ENCODE assay signal across 13 cellular contexts in genomic region chr6:85580104-85580877, GRCh38. TPM values are rescaled to one million over a fixed set of nuclear protein-coding genes. Genes with fewer than 3 reads are reported as not detected.
DNase-seq lines count a peak whose midpoint lies in the region; ATAC-seq and TF ChIP-seq lines count a peak whose summit lies in the region.
"Had no signal": no experiment of that assay in that cellular context is flagged by ENCODE, and none has a peak within 500 bp of the region (broad histone marks: within the 10 kb centered on the region; RNA-seq: fewer than 3 reads in every experiment).

No MANE protein-coding gene starts in this region.

- H3K4me1 Mint-ChIP-seq in activated CD8-positive, alpha-beta T cell treated with anti-CD3 and anti-CD28 coated beads for 36 hours (ENCODE audit: low read depth) = peaks cover 40% of the 10 kb centered on the region
- H3K4me1 Mint-ChIP-seq in activated CD8-positive, alpha-beta T cell treated with anti-CD3 and anti-CD28 coated beads, Interleukin-2, amount 10 ng/mL, durations not matched to agents 7 days and 5 days (ENCODE audit: low read depth) = peaks cover 18% of the 10 kb centered on the region
- peaks cover 25% of the 10 kb centered on the region for H3K4me1 Mint-ChIP-seq in endodermal cell
- H3K4me1 Mint-ChIP-seq in stimulated activated effector memory CD8-positive, alpha-beta T cell treated with anti-CD3 and anti-CD28 coated beads, Interleukin-12 subunit alpha, Interleukin-12 subunit beta, amount 100 ng/mL, for 72 hours = peaks cover 21% of the 10 kb centered on the region

- no peak for DNase-seq in activated CD8-positive, alpha-beta T cell treated with anti-CD3 and anti-CD28 coated beads for 36 hours
- DNase-seq in activated CD8-positive, alpha-beta T cell treated with anti-CD3 and anti-CD28 coated beads, Interleukin-2, amount 10 ng/mL, durations not matched to agents 7 days and 5 days = no peak
- DNase-seq in endodermal cell (no peak), HK-2 (ENCODE audit: unreplicated experiment) (no peak), DMS114 treated with DMSO at 0.1 percent for 48 hours (lab: John Stamatoyannopoulos, UW; ENCODE audit: unreplicated experiment) (no peak), sigmoid colon (no peak)
- no peak for DNase-seq in stimulated activated effector memory CD8-positive, alpha-beta T cell treated with anti-CD3 and anti-CD28 coated beads, Interleukin-12 subunit alpha, Interleukin-12 subunit beta, amount 100 ng/mL, for 72 hours (ENCODE audit: low spot score in 2 of 2)
- DNase-seq: activated naive CD8-positive, alpha-beta T cell treated with anti-CD3 and anti-CD28 coated beads for 36 hours; MM.1S had no signal

- ATAC-seq in activated CD8-positive, alpha-beta T cell treated with anti-CD3 and anti-CD28 coated beads for 36 hours = peak; percentile 24
- no peak for ATAC-seq in activated CD8-positive, alpha-beta T cell treated with anti-CD3 and anti-CD28 coated beads, Interleukin-2, amount 10 ng/mL, durations not matched to agents 7 days and 5 days
- ATAC-seq in HG03571 (IDR thresholded peaks at IDR 0.05; ENCODE audit: unreplicated experiment) = peak; percentile 14
- ATAC-seq in stimulated activated effector memory CD8-positive, alpha-beta T cell treated with anti-CD3 and anti-CD28 coated beads, Interleukin-12 subunit alpha, Interleukin-12 subunit beta, amount 100 ng/mL, for 72 hours = peak; percentile 53

- H3K36me3 Mint-ChIP-seq in activated CD8-positive, alpha-beta T cell treated with anti-CD3 and anti-CD28 coated beads for 36 hours (ENCODE audit: low read depth) = peaks cover 42% of the 10 kb centered on the region
- H3K36me3 Mint-ChIP-seq in activated CD8-positive, alpha-beta T cell treated with anti-CD3 and anti-CD28 coated beads, Interleukin-2, amount 10 ng/mL, durations not matched to agents 7 days and 5 days (ENCODE audit: low read depth) = peaks cover 46% of the 10 kb centered on the region
- peaks cover 33% of the 10 kb centered on the region for H3K36me3 Mint-ChIP-seq in endodermal cell (ENCODE audit: low read depth)
- peaks cover 24% of the 10 kb centered on the region for H3K36me3 Mint-ChIP-seq in stimulated activated effector memory CD8-positive, alpha-beta T cell treated with anti-CD3 and anti-CD28 coated beads, Interleukin-12 subunit alpha, Interleukin-12 subunit beta, amount 100 ng/mL, for 72 hours

- H3K27me3 ChIP-seq in endodermal cell (ENCODE audit: control insufficient read depth, insufficient read depth, low read length, poor library complexity, severe bottlenecking) (no peaks in the 10 kb centered on the region), sigmoid colon (no peaks in the 10 kb centered on the region)
- H3K27me3 ChIP-seq: esophagus muscularis mucosa, thyroid gland had no signal

- no peaks in the 10 kb centered on the region for H3K27me3 Mint-ChIP-seq in activated CD8-positive, alpha-beta T cell treated with anti-CD3 and anti-CD28 coated beads for 36 hours
- no peaks in the 10 kb centered on the region for H3K27me3 Mint-ChIP-seq in activated CD8-positive, alpha-beta T cell treated with anti-CD3 and anti-CD28 coated beads, Interleukin-2, amount 10 ng/mL, durations not matched to agents 7 days and 5 days (ENCODE audit: low read depth)
- H3K27me3 Mint-ChIP-seq in endodermal cell (ENCODE audit: insufficient read depth) = no peaks in the 10 kb centered on the region
- H3K27me3 Mint-ChIP-seq: activated naive CD8-positive, alpha-beta T cell treated with anti-CD3 and anti-CD28 coated beads for 36 hours had no signal

- H3K9me3 ChIP-seq in endodermal cell (ENCODE audit: control insufficient read depth, low read length) = peaks cover 15% of the 10 kb centered on the region
- H3K9me3 ChIP-seq in sigmoid colon = no peaks in the 10 kb centered on the region
- H3K9me3 ChIP-seq: thyroid gland had no signal

- H3K27ac ChIP-seq in endodermal cell (ENCODE audit: low read depth, low read length) (no peak overlapping the region), sigmoid colon (no peak overlapping the region)
- H3K27ac ChIP-seq: esophagus muscularis mucosa, thyroid gland, VCaP had no signal

- CTCF ChIA-PET in activated CD8-positive, alpha-beta T cell treated with anti-CD3 and anti-CD28 coated beads for 36 hours (lab: Charles Lee) = interaction anchor here (1.5 kb wide), 1 partner anchor 10 kb away, joined by 4 read pairs; no protein-coding TSS in a partner anchor
- CTCF ChIA-PET in activated CD8-positive, alpha-beta T cell treated with anti-CD3 and anti-CD28 coated beads, Interleukin-2, amount 10 ng/mL, durations not matched to agents 7 days and 5 days (lab: Charles Lee) = no interaction called here

- TF ChIP-seq POLR2A in sigmoid colon (IDR thresholded peaks at IDR 0.05) = no peak

- no peak for TF ChIP-seq EP300 in sigmoid colon (IDR thresholded peaks at IDR 0.05)

- intact Hi-C loops in activated CD8-positive, alpha-beta T cell treated with anti-CD3 and anti-CD28 coated beads for 36 hours (cut with micrococcal nuclease) = no loop called here
- intact Hi-C loops in sigmoid colon (cut with DNase I) = no loop called here

- H3K4me3 ChIP-seq in endodermal cell (ENCODE audit: low read length) (peak overlapping the region; percentile 51), sigmoid colon (no peak overlapping the region)
- H3K4me3 ChIP-seq: esophagus muscularis mucosa, thyroid gland had no signal

- no peak overlapping the region for H3K9ac ChIP-seq in endodermal cell (ENCODE audit: extremely low read depth, low read length, poor library complexity, severe bottlenecking)

- H3K36me3 ChIP-seq in endodermal cell (ENCODE audit: control insufficient read depth, insufficient read depth, low read length) (no peaks in the 10 kb centered on the region), sigmoid colon (no peaks in the 10 kb centered on the region)
- H3K36me3 ChIP-seq: thyroid gland had no signal

- H3K4me3 Mint-ChIP-seq in activated CD8-positive, alpha-beta T cell treated with anti-CD3 and anti-CD28 coated beads for 36 hours = no peak overlapping the region
- no peak overlapping the region for H3K4me3 Mint-ChIP-seq in activated CD8-positive, alpha-beta T cell treated with anti-CD3 and anti-CD28 coated beads, Interleukin-2, amount 10 ng/mL, durations not matched to agents 7 days and 5 days
- no peak overlapping the region for H3K4me3 Mint-ChIP-seq in endodermal cell
- no peak overlapping the region for H3K4me3 Mint-ChIP-seq in stimulated activated effector memory CD8-positive, alpha-beta T cell treated with anti-CD3 and anti-CD28 coated beads, Interleukin-12 subunit alpha, Interleukin-12 subunit beta, amount 100 ng/mL, for 72 hours
- H3K4me3 Mint-ChIP-seq: activated naive CD8-positive, alpha-beta T cell treated with anti-CD3 and anti-CD28 coated beads for 36 hours had no signal

- POLR2A ChIA-PET in activated CD8-positive, alpha-beta T cell treated with anti-CD3 and anti-CD28 coated beads for 36 hours (lab: Charles Lee) = no interaction called here
- POLR2A ChIA-PET in activated CD8-positive, alpha-beta T cell treated with anti-CD3 and anti-CD28 coated beads, Interleukin-2, amount 10 ng/mL, durations not matched to agents 7 days and 5 days (lab: Charles Lee) = interaction anchor here (1.4 kb wide), 1 partner anchor 14 kb away, joined by 3 read pairs; the partner anchor contains the start of gene SNX14

- 94 to 100% methylated on average over 3 to 5 of the region's 5 CpGs for WGBS in endodermal cell (ENCODE audit: insufficient coverage in 1 of 2, insufficient read length in 1 of 2), 2 experiments
- 63 to 88% methylated on average over 5 of the region's 5 CpGs for WGBS in sigmoid colon, 2 donors

- H3K9me3 Mint-ChIP-seq in activated CD8-positive, alpha-beta T cell treated with anti-CD3 and anti-CD28 coated beads for 36 hours = peaks cover 31% of the 10 kb centered on the region
- H3K9me3 Mint-ChIP-seq in activated CD8-positive, alpha-beta T cell treated with anti-CD3 and anti-CD28 coated beads, Interleukin-2, amount 10 ng/mL, durations not matched to agents 7 days and 5 days (ENCODE audit: insufficient read depth) = peaks cover 32% of the 10 kb centered on the region
- peaks cover 41% of the 10 kb centered on the region for H3K9me3 Mint-ChIP-seq in endodermal cell
- peaks cover 12% of the 10 kb centered on the region for H3K9me3 Mint-ChIP-seq in stimulated activated effector memory CD8-positive, alpha-beta T cell treated with anti-CD3 and anti-CD28 coated beads, Interleukin-12 subunit alpha, Interleukin-12 subunit beta, amount 100 ng/mL, for 72 hours

- H3K27ac Mint-ChIP-seq in activated CD8-positive, alpha-beta T cell treated with anti-CD3 and anti-CD28 coated beads for 36 hours = no peak overlapping the region
- no peak overlapping the region for H3K27ac Mint-ChIP-seq in activated CD8-positive, alpha-beta T cell treated with anti-CD3 and anti-CD28 coated beads, Interleukin-2, amount 10 ng/mL, durations not matched to agents 7 days and 5 days
- H3K27ac Mint-ChIP-seq in endodermal cell = peak overlapping the region; percentile 70
- no peak overlapping the region for H3K27ac Mint-ChIP-seq in stimulated activated effector memory CD8-positive, alpha-beta T cell treated with anti-CD3 and anti-CD28 coated beads, Interleukin-12 subunit alpha, Interleukin-12 subunit beta, amount 100 ng/mL, for 72 hours
- H3K27ac Mint-ChIP-seq: activated naive CD8-positive, alpha-beta T cell treated with anti-CD3 and anti-CD28 coated beads for 36 hours had no signal

- no peak for TF ChIP-seq CTCF in activated CD8-positive, alpha-beta T cell treated with anti-CD3 and anti-CD28 coated beads for 36 hours (IDR thresholded peaks at IDR 0.05)
- TF ChIP-seq CTCF in endodermal cell (conservative IDR thresholded peaks at IDR 0.05) = no peak
- TF ChIP-seq CTCF in sigmoid colon (IDR thresholded peaks at IDR 0.05) = no peak

- H3K4me1 ChIP-seq in endodermal cell (ENCODE audit: control insufficient read depth, insufficient read depth, low read length) (peaks cover 7% of the 10 kb centered on the region), sigmoid colon (peaks cover 0 to 23% (median 4%) of the 10 kb centered on the region in 4 donors)

RNA-seq across cellular contexts. Expression of gene SNX14, which starts 13.4 kb away (rescaled TPM):
- 10 to 100 TPM; 53.9 to 54.1 TPM for total RNA-seq in activated CD8-positive, alpha-beta T cell treated with anti-CD3 and anti-CD28 coated beads for 36 hours
- 10 to 100 TPM; 50.1 to 50.3 TPM for total RNA-seq in activated CD8-positive, alpha-beta T cell treated with anti-CD3 and anti-CD28 coated beads, Interleukin-2, amount 10 ng/mL, durations not matched to agents 7 days and 5 days
- total RNA-seq in endodermal cell = 10 to 100 TPM; 61.3 to 69.6 TPM
- 45.1 TPM for polyA plus RNA-seq in endodermal cell (2013, experiment 1 of 2)
- 50.0 TPM for polyA plus RNA-seq in endodermal cell (2013, experiment 2 of 2)
- 10 to 100 TPM; 52.4 to 94.2 (median 83.5) TPM for total RNA-seq in sigmoid colon
- 10 to 100 TPM; 12.9 to 61.1 (median 13.8) TPM for polyA plus RNA-seq in sigmoid colon
